In genomic region chr10:79353000-79353406, GRCh38 we compare ENCODE assay signal across 1 cellular context.
TF ChIP-seq lines count a peak whose summit lies in the region.

No MANE protein-coding gene starts in this region.

TF ChIP-seq in SK-N-SH treated with all-trans-retinoic acid at 6 μM for 48 hours, 23 proteins besides CTCF, POLR2A, EP300 and RAD21 (continued from another document):
- TF ChIP-seq CREB5 (CRISPR knock-in tag; IDR thresholded peaks at IDR 0.05; ENCODE audit: low read depth) (no peak), PPARA (CRISPR knock-in tag; IDR thresholded peaks at IDR 0.05; ENCODE audit: borderline replicate concordance) (no peak), ARNTL (CRISPR knock-in tag; IDR thresholded peaks at IDR 0.05; ENCODE audit: borderline replicate concordance, low read depth) (no peak), BACH2 (CRISPR knock-in tag; IDR thresholded peaks at IDR 0.05; ENCODE audit: borderline replicate concordance) (no peak), TCF4 (CRISPR knock-in tag; IDR thresholded peaks at IDR 0.05; ENCODE audit: borderline replicate concordance) (no peak), OSR1 (CRISPR knock-in tag; IDR thresholded peaks at IDR 0.05) (no peak)
